23 cellular contexts compared by ENCODE assay signal in the genomic region with DNA sequence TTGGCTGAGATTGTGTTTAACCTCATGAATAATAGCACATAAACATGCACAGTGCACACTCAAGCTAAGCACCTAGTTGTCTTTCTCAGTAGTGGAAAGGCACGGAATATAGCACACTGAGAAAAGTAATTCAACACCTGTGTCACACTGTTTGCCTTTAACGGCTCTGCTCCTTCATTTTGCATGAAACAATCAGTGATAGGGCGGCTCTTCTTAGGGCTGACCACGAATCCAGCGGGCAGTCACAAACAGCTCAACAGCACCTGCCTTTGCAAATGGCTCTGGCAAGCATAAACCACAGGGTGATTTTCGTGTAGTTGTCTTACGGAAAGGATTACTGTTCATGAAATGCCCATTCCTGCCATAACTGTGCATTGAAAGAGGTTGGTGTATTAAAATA.
A peak's percentile ranks its signal among the peaks of the same experiment; 100 is the strongest.
DNase-seq lines count a peak whose midpoint lies in the region; ATAC-seq lines count a peak whose summit lies in the region.
"Had no signal": no experiment of that assay in that cellular context is flagged by ENCODE, and none has a peak within 500 bp of the region (broad histone marks: within the 10 kb centered on the region; RNA-seq: fewer than 3 reads in every experiment).

No MANE protein-coding gene starts in this region.

- no peak overlapping the region for H3K27ac ChIP-seq in effector memory CD4-positive, alpha-beta T cell (ENCODE audit: insufficient read depth, low read length, poor library complexity, severe bottlenecking)
- H3K27ac ChIP-seq: dorsolateral prefrontal cortex, lower lobe of right lung, right lobe of liver, thoracic aorta had no signal

- H3K4me3 ChIP-seq in effector memory CD4-positive, alpha-beta T cell (ENCODE audit: insufficient read depth, low read depth, low read length, poor library complexity, severe bottlenecking), result no peak overlapping the region
- H3K4me3 ChIP-seq: dorsolateral prefrontal cortex, lower lobe of right lung, right lobe of liver, thoracic aorta had no signal

- no peak for ATAC-seq in GM19328 (IDR thresholded peaks at IDR 0.05; ENCODE audit: unreplicated experiment)
- ATAC-seq: lower lobe of right lung, PC-3, right lobe of liver had no signal

- no peaks in the 10 kb centered on the region for H3K9me3 ChIP-seq in effector memory CD4-positive, alpha-beta T cell (ENCODE audit: control insufficient read depth, low read length)
- H3K9me3 ChIP-seq: lower lobe of right lung, right lobe of liver, thoracic aorta had no signal

- no peaks in the 10 kb centered on the region for H3K36me3 ChIP-seq in effector memory CD4-positive, alpha-beta T cell (ENCODE audit: control insufficient read depth, insufficient read depth, low read length)
- H3K36me3 ChIP-seq: lower lobe of right lung, right lobe of liver, thoracic aorta had no signal

- peak; percentile 90 for DNase-seq in NCI-H1092 treated with DMSO at 0.1 percent for 48 hours (lab: John Stamatoyannopoulos, UW)
- peak; percentile 82 for DNase-seq in NCI-H187 treated with DMSO at 0.1 percent for 48 hours (lab: John Stamatoyannopoulos, UW)
- peak; percentile 94 for DNase-seq in NCI-H69 (lab: John Stamatoyannopoulos, UW)
- peak; percentile 14 for DNase-seq in myocyte (ENCODE audit: low read depth)
- no peak for DNase-seq in AML-193 (lab: John Stamatoyannopoulos, UW)
- DNase-seq in effector memory CD4-positive, alpha-beta T cell, result no peak
- DNase-seq: activated CD4-positive, alpha-beta memory T cell treated with anti-CD3 and anti-CD28 coated beads for 36 hours; activated effector memory CD4-positive, alpha-beta T cell treated with Interleukin-2 at 50 U/mL for 16 hours; dorsolateral prefrontal cortex; GDM1; kidney; lower lobe of right lung; NCI-H1694; NCI-H82; PC-3; posterior cingulate gyrus; right lobe of liver; Right ventricle myocardium superior; stimulated activated CD4-positive, alpha-beta T cell treated with anti-CD3 and anti-CD28 coated beads, Interleukin-12 subunit alpha, Interleukin-12 subunit beta, amount 100 ng/mL, for 4 hours; stimulated activated CD4-positive, alpha-beta T cell treated with anti-CD3 and anti-CD28 coated beads, Interleukin-4, amount 100 ng/mL, for 4 hours; stimulated activated naive CD4-positive, alpha-beta T cell treated with Interleukin-2 at 50 U/mL for 16 hours had no signal

- H3K4me1 ChIP-seq in effector memory CD4-positive, alpha-beta T cell (ENCODE audit: control insufficient read depth, insufficient read depth, low read length, poor library complexity, severe bottlenecking), result no peaks in the 10 kb centered on the region
- H3K4me1 ChIP-seq: lower lobe of right lung, right lobe of liver had no signal

- no peaks in the 10 kb centered on the region for H3K27me3 ChIP-seq in effector memory CD4-positive, alpha-beta T cell (replicated peaks; ENCODE audit: control insufficient read depth, insufficient read depth, low read length, poor library complexity, severe bottlenecking)
- H3K27me3 ChIP-seq: right lobe of liver had no signal

Comparison
In these comparisons a context has a peak if more than half of its experiments do, and no peak if none do; other contexts are left out.
1. DNase-seq: peak in NCI-H1092 treated with DMSO at 0.1 percent for 48 hours (single experiment), NCI-H187 treated with DMSO at 0.1 percent for 48 hours (single experiment), NCI-H69 (single experiment) and myocyte (single experiment); none in AML-193 (0 of 2) and effector memory CD4-positive, alpha-beta T cell (0 of 3).